In genomic region chr21:15278851-15279250, GRCh38 we compare ENCODE assay signal across 27 cellular contexts.
"Had no signal": no experiment of that assay in that cellular context is flagged by ENCODE, and none has a peak within 500 bp of the region (broad histone marks: within the 10 kb centered on the region; RNA-seq: fewer than 3 reads in every experiment).

No MANE protein-coding gene starts in this region.

- ATAC-seq: stimulated activated effector memory CD8-positive, alpha-beta T cell treated with anti-CD3 and anti-CD28 coated beads, Interleukin-12 subunit alpha, Interleukin-12 subunit beta, amount 100 ng/mL, for 72 hours; stimulated activated memory B cell treated with anti-CD40 and anti-IgM and Interleukin-4, amounts not matched to agents 10 μg/mL and 1 μg/mL and 100 μg/mL, for 72 hours; stimulated activated naive B cell treated with anti-CD40 and anti-IgM and Interleukin-4, amounts not matched to agents 10 μg/mL and 1 μg/mL and 100 μg/mL, for 72 hours; stimulated activated naive CD8-positive, alpha-beta T cell treated with anti-CD3 and anti-CD28 coated beads, Interleukin-15, amount 100 ng/mL, for 72 hours; stimulated activated naive CD8-positive, alpha-beta T cell treated with anti-CD3 and anti-CD28 coated beads, Interleukin-15, Interleukin-2, amounts not matched to agents 100 U/mL and 50 U/mL, for 24 hours; upper lobe of right lung had no signal

- H3K27me3 ChIP-seq: stomach, suprapubic skin, testis, thyroid gland, tibial artery, tibial nerve, transverse colon, upper lobe of left lung, upper lobe of right lung, uterus, vagina had no signal

- H3K4me1 Mint-ChIP-seq: stimulated activated effector memory CD8-positive, alpha-beta T cell treated with anti-CD3 and anti-CD28 coated beads, Interleukin-12 subunit alpha, Interleukin-12 subunit beta, amount 100 ng/mL, for 72 hours; stimulated activated memory B cell treated with anti-CD40 and anti-IgM and Interleukin-4, amounts not matched to agents 10 μg/mL and 1 μg/mL and 100 μg/mL, for 72 hours; stimulated activated naive B cell treated with anti-CD40 and anti-IgM and Interleukin-4, amounts not matched to agents 10 μg/mL and 1 μg/mL and 100 μg/mL, for 72 hours; stimulated activated naive CD8-positive, alpha-beta T cell treated with anti-CD3 and anti-CD28 coated beads, Interleukin-15, amount 100 ng/mL, for 72 hours had no signal

- H3K4me3 Mint-ChIP-seq: stimulated activated effector memory CD8-positive, alpha-beta T cell treated with anti-CD3 and anti-CD28 coated beads, Interleukin-12 subunit alpha, Interleukin-12 subunit beta, amount 100 ng/mL, for 72 hours; stimulated activated memory B cell treated with anti-CD40 and anti-IgM and Interleukin-4, amounts not matched to agents 10 μg/mL and 1 μg/mL and 100 μg/mL, for 72 hours; stimulated activated naive B cell treated with anti-CD40 and anti-IgM and Interleukin-4, amounts not matched to agents 10 μg/mL and 1 μg/mL and 100 μg/mL, for 72 hours; stimulated activated naive CD8-positive, alpha-beta T cell treated with anti-CD3 and anti-CD28 coated beads, Interleukin-15, amount 100 ng/mL, for 72 hours; stimulated activated naive CD8-positive, alpha-beta T cell treated with anti-CD3 and anti-CD28 coated beads, Interleukin-15, Interleukin-2, amounts not matched to agents 100 ng/mL and 50 ng/mL, for 24 hours; type B pancreatic cell had no signal

- H3K4me1 ChIP-seq: stomach, suprapubic skin, testis, thyroid gland, tibial artery, tibial nerve, transverse colon, upper lobe of left lung, upper lobe of right lung, uterus, vagina had no signal

- DNase-seq: stimulated activated CD4-positive, alpha-beta T cell treated with anti-CD3 and anti-CD28 coated beads, Interleukin-2, amount 100 ng/mL, for 48 hours; stimulated activated CD4-positive, alpha-beta T cell treated with anti-CD3 and anti-CD28 coated beads, Interleukin-4, amount 100 ng/mL, for 1 hour; stimulated activated CD4-positive, alpha-beta T cell treated with anti-CD3 and anti-CD28 coated beads, Interleukin-4, amount 100 ng/mL, for 24 hours; stimulated activated CD4-positive, alpha-beta T cell treated with anti-CD3 and anti-CD28 coated beads, Interleukin-4, amount 100 ng/mL, for 4 hours; stimulated activated CD8-positive, alpha-beta memory T cell treated with anti-CD3 and anti-CD28 coated beads, Interleukin-4, amount 100 ng/mL, for 48 hours; stimulated activated naive B cell treated with anti-CD40 and anti-IgM and Interleukin-4, amounts not matched to agents 10 μg/mL and 1 μg/mL and 100 μg/mL, for 72 hours; stimulated activated naive CD4-positive, alpha-beta T cell; stimulated activated naive CD4-positive, alpha-beta T cell treated with Interleukin-2 at 50 U/mL for 16 hours; stimulated activated naive CD8-positive, alpha-beta T cell treated with anti-CD3 and anti-CD28 coated beads, Interleukin-15, amount 100 ng/mL, for 72 hours; stimulated activated naive CD8-positive, alpha-beta T cell treated with anti-CD3 and anti-CD28 coated beads, Interleukin-15, Interleukin-2, amounts not matched to agents 100 U/mL and 50 U/mL, for 24 hours; stomach; substantia nigra; testis; thyroid gland; tibial artery; transverse colon; upper lobe of left lung; upper lobe of right lung; uterus had no signal

- H3K27ac Mint-ChIP-seq: stimulated activated effector memory CD8-positive, alpha-beta T cell treated with anti-CD3 and anti-CD28 coated beads, Interleukin-12 subunit alpha, Interleukin-12 subunit beta, amount 100 ng/mL, for 72 hours; stimulated activated memory B cell treated with anti-CD40 and anti-IgM and Interleukin-4, amounts not matched to agents 10 μg/mL and 1 μg/mL and 100 μg/mL, for 72 hours; stimulated activated naive B cell treated with anti-CD40 and anti-IgM and Interleukin-4, amounts not matched to agents 10 μg/mL and 1 μg/mL and 100 μg/mL, for 72 hours; stimulated activated naive CD8-positive, alpha-beta T cell treated with anti-CD3 and anti-CD28 coated beads, Interleukin-15, amount 100 ng/mL, for 72 hours; stimulated activated naive CD8-positive, alpha-beta T cell treated with anti-CD3 and anti-CD28 coated beads, Interleukin-15, Interleukin-2, amounts not matched to agents 100 ng/mL and 50 ng/mL, for 24 hours; type B pancreatic cell had no signal

- H3K9me3 Mint-ChIP-seq: stimulated activated naive CD8-positive, alpha-beta T cell treated with anti-CD3 and anti-CD28 coated beads, Interleukin-15, amount 100 ng/mL, for 72 hours; stimulated activated naive CD8-positive, alpha-beta T cell treated with anti-CD3 and anti-CD28 coated beads, Interleukin-15, Interleukin-2, amounts not matched to agents 100 ng/mL and 50 ng/mL, for 24 hours; type B pancreatic cell had no signal

- H3K27me3 Mint-ChIP-seq: stimulated activated naive CD8-positive, alpha-beta T cell treated with anti-CD3 and anti-CD28 coated beads, Interleukin-15, amount 100 ng/mL, for 72 hours; type B pancreatic cell had no signal

- H3K9me3 ChIP-seq: suprapubic skin, testis, thoracic aorta, thyroid gland, transverse colon, upper lobe of left lung, upper lobe of right lung, uterus, vagina had no signal

- H3K27ac ChIP-seq: stomach, suprapubic skin, testis, thoracic aorta, thyroid gland, tibial artery, tibial nerve, transverse colon, upper lobe of left lung, upper lobe of right lung, uterus, vagina had no signal

- H3K4me3 ChIP-seq: stomach, suprapubic skin, testis, thoracic aorta, thyroid gland, tibial artery, tibial nerve, transverse colon, upper lobe of left lung, upper lobe of right lung, uterus, vagina had no signal

- H3K36me3 Mint-ChIP-seq: stimulated activated effector memory CD8-positive, alpha-beta T cell treated with anti-CD3 and anti-CD28 coated beads, Interleukin-12 subunit alpha, Interleukin-12 subunit beta, amount 100 ng/mL, for 72 hours; stimulated activated memory B cell treated with anti-CD40 and anti-IgM and Interleukin-4, amounts not matched to agents 10 μg/mL and 1 μg/mL and 100 μg/mL, for 72 hours; stimulated activated naive B cell treated with anti-CD40 and anti-IgM and Interleukin-4, amounts not matched to agents 10 μg/mL and 1 μg/mL and 100 μg/mL, for 72 hours; type B pancreatic cell had no signal

- H3K36me3 ChIP-seq: stomach, suprapubic skin, thoracic aorta, thyroid gland, tibial artery, tibial nerve, transverse colon, upper lobe of left lung, upper lobe of right lung, uterus, vagina had no signal
